24 cellular contexts compared by ENCODE assay signal in the genomic region with DNA sequence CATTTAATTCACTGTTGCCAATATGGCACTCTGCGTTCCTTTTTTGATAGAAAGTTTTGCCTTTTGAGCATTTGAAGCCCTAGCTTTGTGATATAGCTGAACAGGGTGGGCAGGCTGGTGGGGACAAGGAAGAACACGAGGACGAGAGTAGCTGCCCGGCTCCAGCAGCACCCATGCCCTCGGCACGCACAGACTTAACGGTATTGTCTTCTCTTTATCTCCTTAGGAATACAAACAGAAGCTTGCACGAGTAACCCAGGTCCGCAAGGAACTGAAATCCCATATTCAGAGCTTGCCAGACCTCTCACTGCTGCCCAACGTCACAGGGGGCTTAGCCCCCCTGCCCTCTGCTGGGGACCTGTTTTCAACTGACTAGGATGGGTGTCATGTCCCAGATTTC. TPM values are rescaled to one million over a fixed set of nuclear protein-coding genes. Genes with fewer than 3 reads are reported as not detected.
DNase-seq lines count a peak whose midpoint lies in the region; ATAC-seq and TF ChIP-seq lines count a peak whose summit lies in the region.
"Had no signal": no experiment of that assay in that cellular context is flagged by ENCODE, and none has a peak within 500 bp of the region (broad histone marks: within the 10 kb centered on the region; RNA-seq: fewer than 3 reads in every experiment).

No MANE protein-coding gene starts in this region.

- DNase-seq in left ventricle myocardium inferior: no peak
- DNase-seq in left cardiac atrium: no peak
- no peak for DNase-seq in memory B cell (ENCODE audit: low spot score in 2 of 2)
- DNase-seq in NCI-H446 (lab: John Stamatoyannopoulos, UW): no peak
- DNase-seq: 8988T, AML-193, DMS79, GOT3, HCEC 1CT, KBM-7, MM.1S, NCI-H1048, NCI-H1417 treated with DMSO at 0.1 percent for 48 hours, NCI-H187, NCI-H226, NCI-H524, NCI-H774, OCI-M1 had no signal

- no peaks in the 10 kb centered on the region for H3K9me3 ChIP-seq in left ventricle myocardium inferior (replicated peaks)
- no peaks in the 10 kb centered on the region for H3K9me3 ChIP-seq in OCI-LY3 (ENCODE audit: insufficient read depth, low read length)
- no peaks in the 10 kb centered on the region for H3K9me3 ChIP-seq in stomach smooth muscle (ENCODE audit: control insufficient read depth in 2 of 2, low read length in 2 of 2)
- H3K9me3 ChIP-seq: SJSA1 had no signal

- no peak overlapping the region for H2AFZ ChIP-seq in OCI-LY3 (ENCODE audit: low read depth, low read length)

- TF ChIP-seq CTCF in left ventricle myocardium inferior (IDR thresholded peaks at IDR 0.05; ENCODE audit: borderline replicate concordance) (no peak), OCI-LY3 (IDR thresholded peaks at IDR 0.05; ENCODE audit: low read depth, low read length) (no peak)

- no peaks in the 10 kb centered on the region for H3K9me3 Mint-ChIP-seq in memory B cell
- H3K9me3 Mint-ChIP-seq in activated T-helper 17 cell treated with anti-CD3 and anti-CD28 coated beads, Interleukin-2, amount 50 U/mL, for 72 hours: no peaks in the 10 kb centered on the region

- H3K27ac Mint-ChIP-seq in memory B cell: peak overlapping the region; percentile 64
- H3K27ac Mint-ChIP-seq in activated T-helper 17 cell treated with anti-CD3 and anti-CD28 coated beads, Interleukin-2, amount 50 U/mL, for 72 hours: no peak overlapping the region

- H3K27me3 ChIP-seq in left ventricle myocardium inferior (ENCODE audit: low read depth) (no peaks in the 10 kb centered on the region), OCI-LY3 (ENCODE audit: low read depth, low read length) (no peaks in the 10 kb centered on the region), stomach smooth muscle (ENCODE audit: control insufficient read depth in 1 of 2, insufficient read depth in 2 of 2, low read length in 2 of 2) (no peaks in the 10 kb centered on the region)
- H3K27me3 ChIP-seq: SJSA1 had no signal

- H3K27ac ChIP-seq in left ventricle myocardium inferior (replicated peaks) (peak overlapping the region; percentile 86), OCI-LY3 (ENCODE audit: low read length) (peak overlapping the region; percentile 93; the same call in 1 of the 2 replicates), stomach smooth muscle (ENCODE audit: low read length) (peak overlapping the region; percentile 6)
- H3K27ac ChIP-seq: C4-2B, SJSA1 had no signal

- no peaks in the 10 kb centered on the region for H4K20me1 ChIP-seq in OCI-LY3 (ENCODE audit: insufficient read depth, low read length)

- H3K36me3 ChIP-seq in left ventricle myocardium inferior (peaks cover 52% of the 10 kb centered on the region), OCI-LY3 (replicated peaks; ENCODE audit: low read depth, low read length) (peaks cover 58% of the 10 kb centered on the region), stomach smooth muscle (ENCODE audit: control insufficient read depth in 2 of 2, insufficient read depth in 2 of 2, low read length in 2 of 2) (peaks cover 21 to 23% of the 10 kb centered on the region in 2 donors)

- no peak overlapping the region for H3K4me2 ChIP-seq in OCI-LY3 (ENCODE audit: low read length)

- no peak overlapping the region for H3K4me3 Mint-ChIP-seq in memory B cell
- no peak overlapping the region for H3K4me3 Mint-ChIP-seq in activated T-helper 17 cell treated with anti-CD3 and anti-CD28 coated beads, Interleukin-2, amount 50 U/mL, for 72 hours

- H3K27me3 Mint-ChIP-seq in memory B cell: no peaks in the 10 kb centered on the region
- H3K27me3 Mint-ChIP-seq in activated T-helper 17 cell treated with anti-CD3 and anti-CD28 coated beads, Interleukin-2, amount 50 U/mL, for 72 hours: no peaks in the 10 kb centered on the region

- ATAC-seq in left cardiac atrium (no peak), memory B cell (ENCODE audit: low read depth) (no peak), GM19455 (IDR thresholded peaks at IDR 0.05; ENCODE audit: unreplicated experiment) (no peak)
- no peak for ATAC-seq in activated T-helper 17 cell treated with anti-CD3 and anti-CD28 coated beads, Interleukin-2, amount 50 U/mL, for 72 hours (replicated peaks)

- H3K79me2 ChIP-seq in OCI-LY3 (ENCODE audit: low read length): peaks cover 16% of the 10 kb centered on the region

- H3K9ac ChIP-seq in OCI-LY3 (ENCODE audit: low read length): no peak overlapping the region
- H3K9ac ChIP-seq in stomach smooth muscle (ENCODE audit: low read length in 2 of 2): no peak overlapping the region

- H3K4me3 ChIP-seq in left ventricle myocardium inferior: no peak overlapping the region
- no peak overlapping the region for H3K4me3 ChIP-seq in OCI-LY3 (ENCODE audit: low read length)
- H3K4me3 ChIP-seq in stomach smooth muscle (ENCODE audit: low read length in 2 of 2): no peak overlapping the region
- H3K4me3 ChIP-seq: SJSA1 had no signal

- H3K36me3 Mint-ChIP-seq in memory B cell: peaks cover 22% of the 10 kb centered on the region
- H3K36me3 Mint-ChIP-seq in activated T-helper 17 cell treated with anti-CD3 and anti-CD28 coated beads, Interleukin-2, amount 50 U/mL, for 72 hours (ENCODE audit: low read depth): peaks cover 83% of the 10 kb centered on the region

- intact Hi-C loops in left ventricle myocardium inferior (cut with micrococcal nuclease) (no loop called here), left cardiac atrium (cut with DNase I) (no loop called here)

- peaks cover 39% of the 10 kb centered on the region for H3K4me1 Mint-ChIP-seq in memory B cell
- peaks cover 18% of the 10 kb centered on the region for H3K4me1 Mint-ChIP-seq in activated T-helper 17 cell treated with anti-CD3 and anti-CD28 coated beads, Interleukin-2, amount 50 U/mL, for 72 hours

- H3K4me1 ChIP-seq in left ventricle myocardium inferior: peaks cover 95% of the 10 kb centered on the region
- H3K4me1 ChIP-seq in OCI-LY3 (ENCODE audit: low read length): peaks cover 57% of the 10 kb centered on the region
- peaks cover 48% of the 10 kb centered on the region for H3K4me1 ChIP-seq in stomach smooth muscle (ENCODE audit: control insufficient read depth, insufficient read depth, low read length)

RNA-seq across cellular contexts. Expression of a gene that starts 56.0 kb away (rescaled TPM):
- total RNA-seq in left ventricle myocardium inferior (58.9 TPM), left cardiac atrium (10 to 100 TPM; 78.6 to 86.4 TPM)
- 10 to 100 TPM; 37.9 to 46.0 TPM for total RNA-seq in activated T-helper 17 cell treated with anti-CD3 and anti-CD28 coated beads, Interleukin-2, amount 50 U/mL, for 72 hours

RNA-seq across cellular contexts. Expression of a gene that starts 56.2 kb away (rescaled TPM):
- total RNA-seq in left ventricle myocardium inferior (12.1 TPM), left cardiac atrium (10 to 100 TPM; 11.6 to 11.9 TPM)
- 10 to 100 TPM; 33.0 to 40.5 TPM for total RNA-seq in activated T-helper 17 cell treated with anti-CD3 and anti-CD28 coated beads, Interleukin-2, amount 50 U/mL, for 72 hours

Comparison
In these comparisons a context has a peak if more than half of its experiments do, and no peak if none do; other contexts are left out.
1. H3K27ac ChIP-seq: peak in every context shown above with its lines; median percentile 93 in OCI-LY3; 86 in left ventricle myocardium inferior; 6 in stomach smooth muscle.